In the genomic region with DNA sequence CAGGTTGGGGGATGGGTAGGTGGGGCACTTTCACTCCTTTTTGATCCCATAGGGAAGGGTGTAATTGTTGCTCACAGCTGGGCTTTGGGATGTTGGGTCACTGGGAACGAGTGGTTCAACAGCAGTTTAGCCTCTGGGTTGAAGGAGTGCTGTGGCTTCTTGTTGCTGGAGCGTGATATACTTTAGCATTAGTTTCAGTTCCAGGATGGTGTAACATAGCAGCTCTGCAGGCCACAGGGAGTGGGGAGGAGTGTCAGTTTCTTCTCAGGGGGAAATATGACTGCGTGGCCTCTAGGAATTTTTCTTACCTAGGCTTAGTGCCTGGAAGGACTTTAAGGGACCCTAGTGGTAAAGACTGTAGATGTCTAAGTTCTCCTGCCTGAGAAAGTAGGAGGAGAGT, we compare ENCODE assay signal across 27 cellular contexts.
"Had no signal": no experiment of that assay in that cellular context is flagged by ENCODE, and none has a peak within 500 bp of the region (broad histone marks: within the 10 kb centered on the region; RNA-seq: fewer than 3 reads in every experiment).

No MANE protein-coding gene starts in this region.

- H3K36me3 Mint-ChIP-seq: activated CD8-positive, alpha-beta memory T cell treated with anti-CD3 and anti-CD28 coated beads, Interleukin-2, amount 10 ng/mL, durations not matched to agents 7 days and 5 days; activated naive CD8-positive, alpha-beta T cell; brain; WTC11 had no signal

- H3K36me3 ChIP-seq: MG63, SJSA1 had no signal

- H3K9me3 ChIP-seq: MG63, SJSA1 had no signal

- ATAC-seq: activated CD8-positive, alpha-beta memory T cell treated with anti-CD3 and anti-CD28 coated beads, Interleukin-2, amount 10 ng/mL, durations not matched to agents 7 days and 5 days; Panc1; Right ventricle myocardium inferior; SK-N-SH treated with all-trans-retinoic acid at 6 μM for 48 hours; WTC11 had no signal

- H3K4me3 ChIP-seq: MG63, SJSA1 had no signal

- H3K4me1 ChIP-seq: SJSA1 had no signal

- H3K27me3 Mint-ChIP-seq: activated CD4-positive, alpha-beta T cell treated with anti-CD3 and anti-CD28 coated beads, Interleukin-2, amount 10 ng/mL, durations not matched to agents 24 days and 14 days; activated CD8-positive, alpha-beta memory T cell treated with anti-CD3 and anti-CD28 coated beads, Interleukin-2, amount 10 ng/mL, durations not matched to agents 7 days and 5 days; activated naive CD8-positive, alpha-beta T cell; activated T-cell treated with anti-CD3 and anti-CD28 coated beads, Interleukin-2, amount 50 U/mL, for 24 hours; brain; central memory CD8-positive, alpha-beta T cell had no signal

- H3K4me3 Mint-ChIP-seq: activated CD4-positive, alpha-beta T cell treated with anti-CD3 and anti-CD28 coated beads, Interleukin-2, amount 10 ng/mL, durations not matched to agents 24 days and 14 days; activated CD8-positive, alpha-beta memory T cell treated with anti-CD3 and anti-CD28 coated beads, Interleukin-2, amount 10 ng/mL, durations not matched to agents 7 days and 5 days; activated naive CD4-positive, alpha-beta T cell treated with anti-CD3 and anti-CD28 coated beads for 36 hours; activated naive CD8-positive, alpha-beta T cell; activated T-cell treated with anti-CD3 and anti-CD28 coated beads, Interleukin-2, amount 50 U/mL, for 24 hours; brain; central memory CD8-positive, alpha-beta T cell; T-helper 1 cell treated with Interleukin-12 subunit alpha and Interleukin-12 subunit beta and Interleukin-4 antibody, amounts not matched to agents 30 μg/mL and 1 μg/mL, for 36 hours; WTC11 had no signal

- H3K4me1 Mint-ChIP-seq: activated CD4-positive, alpha-beta T cell treated with anti-CD3 and anti-CD28 coated beads, Interleukin-2, amount 10 ng/mL, durations not matched to agents 24 days and 14 days; activated CD8-positive, alpha-beta memory T cell treated with anti-CD3 and anti-CD28 coated beads, Interleukin-2, amount 10 ng/mL, durations not matched to agents 7 days and 5 days; brain; central memory CD8-positive, alpha-beta T cell had no signal

- H3K27ac Mint-ChIP-seq: activated CD4-positive, alpha-beta T cell treated with anti-CD3 and anti-CD28 coated beads, Interleukin-2, amount 10 ng/mL, durations not matched to agents 24 days and 14 days; activated CD8-positive, alpha-beta memory T cell treated with anti-CD3 and anti-CD28 coated beads, Interleukin-2, amount 10 ng/mL, durations not matched to agents 7 days and 5 days; activated naive CD4-positive, alpha-beta T cell treated with anti-CD3 and anti-CD28 coated beads for 36 hours; activated naive CD8-positive, alpha-beta T cell; activated T-cell treated with anti-CD3 and anti-CD28 coated beads, Interleukin-2, amount 50 U/mL, for 24 hours; brain; T-helper 1 cell treated with Interleukin-12 subunit alpha and Interleukin-12 subunit beta and Interleukin-4 antibody, amounts not matched to agents 30 μg/mL and 1 μg/mL, for 36 hours; WTC11 had no signal

- H3K27me3 ChIP-seq: MG63, SJSA1 had no signal

- FAIRE-seq: astrocyte had no signal

- H3K27ac ChIP-seq: SJSA1 had no signal

- DNase-seq: activated CD4-positive, alpha-beta T cell treated with anti-CD3 and anti-CD28 coated beads, Interleukin-2, amount 10 ng/mL, durations not matched to agents 24 days and 14 days; activated CD4-positive, alpha-beta T cell treated with anti-CD3 and anti-CD28 coated beads, Interleukin-2, amount 50 U/mL, for 48 hours; activated CD4-positive, CD25-positive, alpha-beta regulatory T cell treated with anti-CD3 and anti-CD28 coated beads, Interleukin-2, amount 50 U/mL, for 72 hours; activated CD8-positive, alpha-beta memory T cell treated with anti-CD3 and anti-CD28 coated beads, Interleukin-2, amount 10 ng/mL, durations not matched to agents 7 days and 5 days; activated effector memory CD4-positive, alpha-beta T cell treated with anti-CD3 and anti-CD28 coated beads, Interleukin-2, amount 50 U/mL, for 16 hours; activated naive CD4-positive, alpha-beta T cell treated with anti-CD3 and anti-CD28 coated beads for 36 hours; activated T-cell treated with anti-CD3 and anti-CD28 coated beads, Interleukin-2, amount 50 U/mL, for 24 hours; amygdala; MG63; NCI-H1092; NCI-H1417; NCI-H1930; NCI-H345; NCI-H510A; NCI-H526 treated with DMSO at 0.1 percent for 48 hours; OCI-M1; RPMI8226 had no signal
